Comparison of ENCODE assay signal across 17 cellular contexts in genomic region chr11:120667281-120667680, GRCh38.
DNase-seq lines count a peak whose midpoint lies in the region; ATAC-seq, FAIRE-seq and TF ChIP-seq lines count a peak whose summit lies in the region.
"Had no signal": no experiment of that assay in that cellular context is flagged by ENCODE, and none has a peak within 500 bp of the region (broad histone marks: within the 10 kb centered on the region; RNA-seq: fewer than 3 reads in every experiment).

No MANE protein-coding gene starts in this region.

- H3K79me2 ChIP-seq in HepG2 (ENCODE audit: insufficient read depth, low read length): no peaks in the 10 kb centered on the region

- no peak for TF ChIP-seq RAD21 in HepG2 (CRISPR knock-in tag; IDR thresholded peaks at IDR 0.05)

- CTCF ChIA-PET in HepG2 (lab: Yijun Ruan, JAX; ENCODE audit: low intra/inter-chr PET ratio, low total read pairs): no interaction called here

- H3K4me3 ChIP-seq in HepG2 (replicated peaks in 1 of 3; ENCODE audit: insufficient read depth in 1 of 3, low read depth in 2 of 3, low read length in 3 of 3) (no peak overlapping the region), right lobe of liver (no peak overlapping the region), upper lobe of right lung (no peak overlapping the region)
- H3K4me3 ChIP-seq: body of pancreas, prostate gland had no signal

- no peaks in the 10 kb centered on the region for H3K27me3 ChIP-seq in HepG2 (ENCODE audit: control insufficient read depth in 1 of 2, insufficient read depth in 2 of 2, low read length in 2 of 2)
- H3K27me3 ChIP-seq in right lobe of liver: no peaks in the 10 kb centered on the region
- peaks cover 9% of the 10 kb centered on the region for H3K27me3 ChIP-seq in upper lobe of right lung

- H3K36me3 ChIP-seq in HepG2 (replicated peaks in 1 of 2; ENCODE audit: control insufficient read depth in 1 of 2, insufficient read depth in 2 of 2, low read length in 2 of 2) (no peaks in the 10 kb centered on the region), right lobe of liver (no peaks in the 10 kb centered on the region), upper lobe of right lung (no peaks in the 10 kb centered on the region)
- H3K36me3 ChIP-seq: prostate gland had no signal

- H2AFZ ChIP-seq in HepG2 (ENCODE audit: low read length): no peak overlapping the region

- WGBS in HepG2 (ENCODE audit: low lambda C conversion rate): 80% methylated on average over 7 of the region's 14 CpGs
- 67% methylated on average over 3 of the region's 14 CpGs for WGBS in right lobe of liver (ENCODE audit: insufficient coverage, low coverage, low lambda C conversion rate, missing lambda C conversion rate)

- intact Hi-C loops in HepG2 (cut with micrococcal nuclease; ENCODE audit: unreplicated experiment) (no loop called here), right lobe of liver (cut with DNase I) (no loop called here), upper lobe of right lung (cut with DNase I) (no loop called here)

- H3K4me1 ChIP-seq in HepG2 (ENCODE audit: insufficient read depth, low read length): 0 out of 2 replicates have a peak, but pooled peaks cover 4% of the 10 kb centered on the region
- no peaks in the 10 kb centered on the region for H3K4me1 ChIP-seq in right lobe of liver
- H3K4me1 ChIP-seq in upper lobe of right lung: no peaks in the 10 kb centered on the region
- H3K4me1 ChIP-seq: body of pancreas, prostate gland had no signal

- TF ChIP-seq EP300 in HepG2 (IDR thresholded peaks at IDR 0.05; ENCODE audit: low read depth in 2 of 2, low read length in 2 of 2) (no peak), HepG2 (CRISPR knock-in tag; IDR thresholded peaks at IDR 0.05; ENCODE audit: borderline replicate concordance) (no peak)

- POLR2A ChIA-PET in HepG2 (lab: Yijun Ruan, JAX): no interaction called here

- H3K9ac ChIP-seq in HepG2 (ENCODE audit: insufficient read depth, low read depth, low read length): no peak overlapping the region

- in situ Hi-C loops in HepG2 (cut with HindIII; ENCODE audit: extremely low pct_ligation_motif_present, low pct_unique_long_range_greater_than_20kb): no loop called here

- ATAC-seq in HepG2: 0 out of 3 replicates have a peak, but pooled peaks have one; percentile 31
- no peak for ATAC-seq in right lobe of liver
- ATAC-seq in upper lobe of right lung: peak; percentile 43
- ATAC-seq in GM18861 (IDR thresholded peaks at IDR 0.05; ENCODE audit: unreplicated experiment): no peak
- ATAC-seq: activated CD8-positive, alpha-beta memory T cell treated with anti-CD3 and anti-CD28 coated beads, Interleukin-2, amount 10 ng/mL, durations not matched to agents 7 days and 5 days; body of pancreas; esophagus mucosa; T-cell had no signal

- no peak for TF ChIP-seq CTCF in HepG2 (CRISPR knock-in tag; IDR thresholded peaks at IDR 0.05)
- no peak for TF ChIP-seq CTCF in right lobe of liver (IDR thresholded peaks at IDR 0.05)
- TF ChIP-seq CTCF in upper lobe of right lung (IDR thresholded peaks at IDR 0.05): no peak

- BruUV-seq in HepG2 (replicated peaks; lab: Mats Ljungman, UMichigan): no TSS peak

- no peaks in the 10 kb centered on the region for H3K9me3 ChIP-seq in HepG2 (ENCODE audit: low read length)
- H3K9me3 ChIP-seq in right lobe of liver: no peaks in the 10 kb centered on the region
- H3K9me3 ChIP-seq in upper lobe of right lung: no peaks in the 10 kb centered on the region
- H3K9me3 ChIP-seq: body of pancreas, prostate gland had no signal

- no peaks in the 10 kb centered on the region for H4K20me1 ChIP-seq in HepG2 (ENCODE audit: insufficient read depth, low read length)

- no peak for FAIRE-seq in HepG2 (lab: Jason Lieb, UNC)
- FAIRE-seq: RCC 7860 had no signal

- no peak overlapping the region for H3K27ac ChIP-seq in HepG2 (ENCODE audit: extremely low read length, insufficient read depth, low read length)
- no peak overlapping the region for H3K27ac ChIP-seq in right lobe of liver
- no peak overlapping the region for H3K27ac ChIP-seq in upper lobe of right lung
- H3K27ac ChIP-seq: body of pancreas, prostate gland had no signal

- DNase-seq in HepG2 (ENCODE audit: low spot score): no peak
- no peak for DNase-seq in right lobe of liver
- DNase-seq in NCI-H82 treated with DMSO at 0.1 percent for 48 hours (lab: John Stamatoyannopoulos, UW; ENCODE audit: unreplicated experiment): peak; percentile 50
- DNase-seq in mesenteric fat pad (ENCODE audit: low spot score): peak; percentile 85
- DNase-seq in upper lobe of right lung: peak; percentile 69
- no peak for DNase-seq in NCI-H345 treated with DMSO at 0.1 percent for 48 hours (lab: John Stamatoyannopoulos, UW; ENCODE audit: unreplicated experiment)
- no peak for DNase-seq in SHP77 treated with DMSO at 0.1 percent for 48 hours (lab: John Stamatoyannopoulos, UW)
- DNase-seq: activated CD8-positive, alpha-beta memory T cell treated with anti-CD3 and anti-CD28 coated beads, Interleukin-2, amount 10 ng/mL, durations not matched to agents 7 days and 5 days; activated gamma-delta T cell; DMS53; NCI-H187; T-cell had no signal

- no peak for TF ChIP-seq POLR2A in HepG2 (IDR thresholded peaks at IDR 0.05; ENCODE audit: insufficient read depth in 1 of 2, low read depth in 2 of 2, low read length in 2 of 2)
- TF ChIP-seq POLR2A in right lobe of liver (IDR thresholded peaks at IDR 0.05): no peak

- no peak overlapping the region for H3K4me2 ChIP-seq in HepG2 (ENCODE audit: low read depth, low read length)

TF ChIP-seq in HepG2, 621 proteins besides CTCF, POLR2A, EP300 and RAD21:
- TF ChIP-seq ZNF230 (CRISPR knock-in tag; IDR thresholded peaks at IDR 0.05) (no peak), TRIM24 (CRISPR knock-in tag; IDR thresholded peaks at IDR 0.05) (no peak), TFE3 (CRISPR knock-in tag; IDR thresholded peaks at IDR 0.05) (no peak), KLF11 (CRISPR knock-in tag; IDR thresholded peaks at IDR 0.05) (no peak), TARDBP (CRISPR knock-in tag; IDR thresholded peaks at IDR 0.05) (no peak), YY1 (IDR thresholded peaks at IDR 0.05; ENCODE audit: insufficient read depth, insufficient replicate concordance, low read depth, low read length) (no peak), ZNF354B (CRISPR knock-in tag; IDR thresholded peaks at IDR 0.05) (no peak), ZNF143 (CRISPR knock-in tag; IDR thresholded peaks at IDR 0.05) (no peak), SUZ12 (IDR thresholded peaks at IDR 0.05; ENCODE audit: low read depth, low read length) (no peak), JARID2 (CRISPR knock-in tag; IDR thresholded peaks at IDR 0.05; ENCODE audit: insufficient replicate concordance) (no peak), TFDP2 (CRISPR knock-in tag; IDR thresholded peaks at IDR 0.05) (no peak), NFIC (IDR thresholded peaks at IDR 0.05; ENCODE audit: low read length) (no peak), ZNF850 (CRISPR knock-in tag; conservative IDR thresholded peaks at IDR 0.05) (no peak), ZNF383 (CRISPR knock-in tag; IDR thresholded peaks at IDR 0.05; ENCODE audit: borderline replicate concordance) (no peak)

Comparison
In these comparisons a context has a peak if more than half of its experiments do, and no peak if none do; other contexts are left out.
1. ATAC-seq: peak in HepG2 (single experiment) and upper lobe of right lung (single experiment); none in right lobe of liver (0 of 4) and GM18861 (single experiment).
2. DNase-seq: peak in NCI-H82 treated with DMSO at 0.1 percent for 48 hours (single experiment), mesenteric fat pad (single experiment) and upper lobe of right lung (single experiment); none in HepG2 (single experiment), right lobe of liver (0 of 3), NCI-H345 treated with DMSO at 0.1 percent for 48 hours (single experiment) and SHP77 treated with DMSO at 0.1 percent for 48 hours (single experiment).